In genomic region chr9:128193469-128194096, GRCh38 we compare ENCODE assay signal across 9 cellular contexts. TPM values are rescaled to one million over a fixed set of nuclear protein-coding genes. Genes with fewer than 3 reads are reported as not detected.
A peak's percentile ranks its signal among the peaks of the same experiment; 100 is the strongest.
DNase-seq lines count a peak whose midpoint lies in the region; ATAC-seq and TF ChIP-seq lines count a peak whose summit lies in the region.
"Had no signal": no experiment of that assay in that cellular context is flagged by ENCODE, and none has a peak within 500 bp of the region (broad histone marks: within the 10 kb centered on the region; RNA-seq: fewer than 3 reads in every experiment).

No MANE protein-coding gene starts in this region.

- no peaks in the 10 kb centered on the region for H3K27me3 ChIP-seq in RWPE2 (ENCODE audit: insufficient read depth, poor library complexity, severe bottlenecking)
- H3K27me3 ChIP-seq in fibroblast of lung (ENCODE audit: control insufficient read depth, insufficient read depth, low read length): no peaks in the 10 kb centered on the region
- H3K27me3 ChIP-seq in stomach: no peaks in the 10 kb centered on the region

- no peak for ATAC-seq in RWPE2 (ENCODE audit: low read depth)

- H3K79me2 ChIP-seq in fibroblast of lung (ENCODE audit: control insufficient read depth, insufficient read depth, low read length): peaks cover 16% of the 10 kb centered on the region

- no peaks in the 10 kb centered on the region for H3K9me3 ChIP-seq in ES-I3 (ENCODE audit: control insufficient read depth, insufficient read depth, low read length)
- no peaks in the 10 kb centered on the region for H3K9me3 ChIP-seq in RWPE2 (ENCODE audit: severe bottlenecking)
- H3K9me3 ChIP-seq in fibroblast of lung (ENCODE audit: control insufficient read depth, insufficient read depth, low read depth, low read length): no peaks in the 10 kb centered on the region
- no peaks in the 10 kb centered on the region for H3K9me3 ChIP-seq in stomach

- H3K36me3 ChIP-seq in ES-I3 (ENCODE audit: insufficient read depth, low read length) (peaks cover 4% of the 10 kb centered on the region; the same call in 1 of the 2 replicates), RWPE2 (ENCODE audit: low read depth) (peaks cover 15% of the 10 kb centered on the region), fibroblast of lung (ENCODE audit: control insufficient read depth, insufficient read depth, low read length) (peaks cover 10% of the 10 kb centered on the region), stomach (peaks cover 0 to 13% (median 9%) of the 10 kb centered on the region in 4 donors)

- H4K20me1 ChIP-seq in fibroblast of lung (ENCODE audit: control insufficient read depth, extremely low read depth, insufficient read depth, low read length): no peaks in the 10 kb centered on the region

- H3K4me3 ChIP-seq in RWPE2 (ENCODE audit: severe bottlenecking) (no peak overlapping the region), fibroblast of lung (replicated peaks in 1 of 4; ENCODE audit: control extremely low read depth in 1 of 4, insufficient read depth in 1 of 4, low read depth in 3 of 4, low read length in 4 of 4) (no peak overlapping the region), stomach (peak overlapping the region in 2 of 4 donors; percentile 66 to 96)

- peak overlapping the region; percentile 58 for H3K27ac ChIP-seq in RWPE2 (ENCODE audit: poor library complexity, severe bottlenecking)
- peak overlapping the region; percentile 56 for H3K27ac ChIP-seq in fibroblast of lung (ENCODE audit: insufficient read depth, low read length)
- peak overlapping the region; percentile 88 to 97 (median 94) for H3K27ac ChIP-seq in stomach
- H3K27ac ChIP-seq: HL-60 had no signal

- intact Hi-C loops in stomach (cut with DNase I; ENCODE audit: low total_unique reads): no loop called here

- H3K4me1 ChIP-seq in ES-I3 (ENCODE audit: insufficient read depth, low read length) (no peaks in the 10 kb centered on the region), RWPE2 (ENCODE audit: insufficient read depth, poor library complexity, severe bottlenecking) (peaks cover 2% of the 10 kb centered on the region), fibroblast of lung (ENCODE audit: control insufficient read depth, extremely low read depth, insufficient read depth, low read length) (peaks cover 7% of the 10 kb centered on the region), stomach (peaks cover 20 to 40% (median 30%) of the 10 kb centered on the region in 4 donors)

- TF ChIP-seq CTCF in RWPE2 (IDR thresholded peaks at IDR 0.05; ENCODE audit: poor library complexity, severe bottlenecking) (no peak), fibroblast of lung (conservative IDR thresholded peaks at IDR 0.05 in 1 of 2, IDR thresholded peaks at IDR 0.05 in 1 of 2; ENCODE audit: low read depth in 1 of 2, low read length in 2 of 2) (no peak), stomach (IDR thresholded peaks at IDR 0.05) (no peak)

- peak overlapping the region; percentile 92; the same call in 1 of the 2 replicates for H3K9ac ChIP-seq in ES-I3 (ENCODE audit: low read depth, low read length)
- H3K9ac ChIP-seq in fibroblast of lung (ENCODE audit: insufficient read depth, low read length): no peak overlapping the region

- TF ChIP-seq EP300 in stomach (IDR thresholded peaks at IDR 0.05): no peak

- DNase-seq in RWPE2 (ENCODE audit: low spot score) (no peak), fibroblast of lung (ENCODE audit: low read depth in 2 of 2) (no peak), stomach (no peak), NCI-H2227 (lab: John Stamatoyannopoulos, UW; ENCODE audit: unreplicated experiment) (no peak)
- DNase-seq in stimulated activated CD8-positive, alpha-beta memory T cell treated with anti-CD3 and anti-CD28 coated beads, Interleukin-4, amount 100 ng/mL, for 48 hours: no peak
- DNase-seq in activated CD8-positive, alpha-beta memory T cell treated with anti-CD3 and anti-CD28 coated beads, Interleukin-2, amount 50 U/mL, for 48 hours: no peak

- TF ChIP-seq POLR2A in stomach (IDR thresholded peaks at IDR 0.05): no peak

- WGBS in stomach, 5 donors: 82 to 86% (median 83%) methylated on average over 14 of the region's 14 CpGs

- H2AFZ ChIP-seq in fibroblast of lung (ENCODE audit: low read length): peak overlapping the region; percentile 50

- H3K4me2 ChIP-seq in fibroblast of lung (ENCODE audit: extremely low read depth, insufficient read depth, low read length): no peak overlapping the region

RNA-seq across cellular contexts. Expression of gene CIZ1, which starts 2.2 kb away (rescaled TPM):
- total RNA-seq in fibroblast of lung (21.3 and 27.2 TPM in 2 replicates), stomach (100 to 1,000 TPM in 1 of 5 donors, 10 to 100 TPM in 4; 15.2 to 217 (median 62.2) TPM)
- polyA plus RNA-seq in fibroblast of lung (26.1 and 48.4 TPM in 2 replicates), stomach (10 to 100 TPM; 41.0 to 62.7 (median 49.0) TPM)
- polyA plus RNA-seq in fibroblast of lung (2012): 71.3 and 119 TPM in 2 replicates
- 169 and 276 TPM in 2 replicates for polyA minus RNA-seq in fibroblast of lung (ENCODE audit: low replicate concordance)

RNA-seq across cellular contexts. Expression of gene DNM1, which starts 9.6 kb away (rescaled TPM):
- total RNA-seq in fibroblast of lung: 11.8 and 30.4 TPM in 2 replicates
- polyA plus RNA-seq in fibroblast of lung: 3.7 and 11.6 TPM in 2 replicates
- polyA plus RNA-seq in fibroblast of lung (2012): 7.7 and 22.6 TPM in 2 replicates
- 14.2 and 47.3 TPM in 2 replicates for polyA minus RNA-seq in fibroblast of lung (ENCODE audit: low replicate concordance)
- total RNA-seq in stomach: 10 to 100 TPM; 20.1 to 60.8 (median 25.0) TPM
- polyA plus RNA-seq in stomach: 1 to 10 TPM; 2.3 to 4.8 (median 3.5) TPM

RNA-seq across cellular contexts. Expression of gene BBLN, which starts 33.5 kb away (rescaled TPM):
- total RNA-seq in fibroblast of lung: 22.1 and 29.4 TPM in 2 replicates
- polyA plus RNA-seq in fibroblast of lung: 23.8 TPM in 2 replicates
- 46.5 and 66.7 TPM in 2 replicates for polyA plus RNA-seq in fibroblast of lung (2012)
- polyA minus RNA-seq in fibroblast of lung (ENCODE audit: low replicate concordance): 9.5 and 10.2 TPM in 2 replicates
- total RNA-seq in stomach: 100 to 1,000 TPM in 2 of 5 donors, 10 to 100 TPM in 2, not detected in 1; 17.8 to 193 (median 113) TPM
- 100 to 1,000 TPM; 108 to 161 (median 147) TPM for polyA plus RNA-seq in stomach

RNA-seq across cellular contexts. Expression of gene LCN2, which starts 44.3 kb away (rescaled TPM):
- not detected in 2 replicates for total RNA-seq in fibroblast of lung
- not detected in 2 replicates for polyA plus RNA-seq in fibroblast of lung
- polyA plus RNA-seq in fibroblast of lung (2012): not detected in 2 replicates
- not detected in 2 replicates for polyA minus RNA-seq in fibroblast of lung (ENCODE audit: low replicate concordance)
- 100 to 1,000 TPM in 3 of 5 donors, 10 to 100 TPM in 1, not detected in 1; 10.8 to 756 (median 444) TPM for total RNA-seq in stomach
- polyA plus RNA-seq in stomach: 100 to 1,000 TPM in 2 of 3 donors, 10 to 100 TPM in 1; 33.1 to 922 (median 369) TPM
- total RNA-seq: glomerular endothelial cell had no signal
